8 cellular contexts compared by ENCODE assay signal in the genomic region with DNA sequence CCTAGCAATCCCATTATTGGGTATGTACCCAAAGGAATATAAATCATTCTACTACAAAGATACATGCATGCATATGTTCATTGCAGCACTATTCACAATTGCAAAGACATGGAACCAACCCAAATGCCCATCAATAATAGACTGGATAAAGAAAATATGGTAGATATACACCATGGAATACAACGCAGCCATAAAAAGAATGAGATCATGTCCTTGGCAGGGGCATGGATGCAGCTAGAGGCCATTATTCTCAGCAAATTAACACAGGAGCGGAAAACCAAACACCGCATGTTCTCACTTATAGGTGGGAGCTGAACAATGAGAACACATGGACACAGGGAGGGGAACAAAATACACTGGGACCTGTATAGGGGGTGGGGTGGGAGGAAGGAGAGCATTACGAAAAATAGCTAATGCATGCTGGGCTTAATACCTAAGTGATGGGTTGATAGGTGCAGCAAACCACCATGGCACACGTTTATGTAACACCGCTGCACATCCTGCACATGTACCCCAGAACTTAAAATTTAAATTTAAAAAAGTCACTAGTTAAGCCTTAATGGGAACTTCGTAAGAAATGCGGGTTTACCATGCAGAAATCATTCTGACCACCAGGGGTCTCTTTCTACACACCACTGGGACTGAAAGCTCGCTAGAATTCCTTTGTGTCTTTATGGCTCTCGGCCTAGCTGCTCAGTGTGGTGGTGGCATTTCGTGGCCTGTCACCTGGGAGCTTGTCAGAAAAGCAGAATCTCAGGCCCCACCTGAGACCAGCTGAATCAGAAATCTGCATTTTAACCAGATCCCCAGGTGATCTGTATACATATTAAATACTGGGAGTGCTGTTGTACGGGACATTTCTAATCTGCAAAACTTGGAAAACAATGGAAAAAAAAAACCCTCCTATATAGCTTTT. TPM values are rescaled to one million over a fixed set of nuclear protein-coding genes. Genes with fewer than 3 reads are reported as not detected.
DNase-seq lines count a peak whose midpoint lies in the region; ATAC-seq and TF ChIP-seq lines count a peak whose summit lies in the region.
"Not testable (repeated sequence)": the region's sequence is repeated elsewhere in the genome, so short reads cannot be mapped to it uniquely, and the experiment has no call there.

No MANE protein-coding gene starts in this region.

- peak; percentile 81 for ATAC-seq in GM18502 (IDR thresholded peaks at IDR 0.05; ENCODE audit: poor library complexity, unreplicated experiment)
- peak; percentile 82 for ATAC-seq in HG02943 (IDR thresholded peaks at IDR 0.05; ENCODE audit: low read depth, unreplicated experiment)
- peak; percentile 66 to 79 (median 70) for ATAC-seq in T-cell (replicated peaks in 1 of 4)
- ATAC-seq in activated naive CD8-positive, alpha-beta T cell treated with anti-CD3 and anti-CD28 coated beads, Interleukin-2, amount 50 U/mL, for 24 hours, result peak; percentile 81
- ATAC-seq in Right ventricle myocardium superior (ENCODE audit: poor library complexity), result peak; percentile 78

- H3K36me3 ChIP-seq in prostate gland, result not testable (repeated sequence)

- not testable (repeated sequence) for TF ChIP-seq POLR2A in prostate gland (IDR thresholded peaks at IDR 0.05)

- TF ChIP-seq CTCF in 22Rv1 (IDR thresholded peaks at IDR 0.05) (peak; percentile 87), prostate gland (IDR thresholded peaks at IDR 0.05) (peak; percentile 67 to 94 (median 86))

- intact Hi-C loops in Right ventricle myocardium superior (cut with DNase I) (loop anchor here (5.0 kb wide), 1 partner anchor 341 kb away; no protein-coding TSS in a partner anchor), prostate gland (cut with DNase I) (loop anchor here (2.0 to 10.0 kb wide), 2 partner anchors 253 to 341 kb away; no protein-coding TSS in a partner anchor)

- POLR2A ChIA-PET in T-cell (lab: Charles Lee), result interaction anchor here in 1 of 2 donors (0.8 kb wide), 1 partner anchor 340 kb away, joined by 3 read pairs; no protein-coding TSS in a partner anchor

- not testable (repeated sequence) for H3K27me3 Mint-ChIP-seq in T-cell; activated naive CD8-positive, alpha-beta T cell treated with anti-CD3 and anti-CD28 coated beads, Interleukin-2, amount 50 U/mL, for 24 hours

- H3K9me3 Mint-ChIP-seq in T-cell; activated naive CD8-positive, alpha-beta T cell treated with anti-CD3 and anti-CD28 coated beads, Interleukin-2, amount 50 U/mL, for 24 hours: not testable (repeated sequence)

- WGBS in prostate gland, result 29% methylated on average over 12 of the region's 12 CpGs

- not testable (repeated sequence) for H3K27me3 ChIP-seq in prostate gland (replicated peaks; ENCODE audit: insufficient read depth)

- H3K4me3 Mint-ChIP-seq in T-cell; activated naive CD8-positive, alpha-beta T cell treated with anti-CD3 and anti-CD28 coated beads, Interleukin-2, amount 50 U/mL, for 24 hours: not testable (repeated sequence)

- not testable (repeated sequence) for H3K9me3 ChIP-seq in prostate gland

- not testable (repeated sequence) for H3K4me1 ChIP-seq in prostate gland (replicated peaks)

- H3K27ac ChIP-seq in 22Rv1 (peak overlapping the region; percentile 48), prostate gland (peak overlapping the region in 1 of 2 donors; percentile 52)

- not testable (repeated sequence) for H3K4me3 ChIP-seq in prostate gland

- CTCF ChIA-PET in T-cell (lab: Charles Lee), result interaction anchor here (0.6 to 3.6 kb wide), 20 partner anchors 8 to 724 kb away, joined by 3 to 50 read pairs (median 4); a partner anchor contains a TSS

- H3K27ac Mint-ChIP-seq in T-cell; activated naive CD8-positive, alpha-beta T cell treated with anti-CD3 and anti-CD28 coated beads, Interleukin-2, amount 50 U/mL, for 24 hours: not testable (repeated sequence)

- DNase-seq in NCI-H1694 treated with DMSO at 0.1 percent for 48 hours (lab: John Stamatoyannopoulos, UW), result peak; percentile 59
- DNase-seq in T-cell, result peak in 32 of 34 experiments; percentile 0 to 58 (median 26)
- peak; percentile 45 for DNase-seq in activated naive CD8-positive, alpha-beta T cell treated with anti-CD3 and anti-CD28 coated beads, Interleukin-2, amount 50 U/mL, for 24 hours
- peak; percentile 55 for DNase-seq in Right ventricle myocardium superior
- peak; percentile 74 for DNase-seq in prostate gland (ENCODE audit: low spot score)

- not testable (repeated sequence) for H3K4me1 Mint-ChIP-seq in T-cell; activated naive CD8-positive, alpha-beta T cell treated with anti-CD3 and anti-CD28 coated beads, Interleukin-2, amount 50 U/mL, for 24 hours

- peaks cover 14% of the 10 kb centered on the region for H3K36me3 Mint-ChIP-seq in T-cell
- peaks cover 10% of the 10 kb centered on the region for H3K36me3 Mint-ChIP-seq in activated naive CD8-positive, alpha-beta T cell treated with anti-CD3 and anti-CD28 coated beads, Interleukin-2, amount 50 U/mL, for 24 hours (ENCODE audit: low read depth)

RNA-seq across cellular contexts. Expression of a gene that starts 9.5 kb away (rescaled TPM):
- not detected for total RNA-seq in T-cell
- 1,733 TPM for total RNA-seq in Right ventricle myocardium superior
- total RNA-seq in prostate gland, result 10 to 100 TPM in 1 of 2 donors, not detected in 1; 20.0 TPM

RNA-seq across cellular contexts. Expression of a gene that starts 39.6 kb away (rescaled TPM):
- total RNA-seq in T-cell (10 to 100 TPM; 24.8 to 33.7 (median 26.9) TPM), Right ventricle myocardium superior (27.4 TPM), prostate gland (10 to 100 TPM; 37.1 to 43.6 TPM)

RNA-seq across cellular contexts. Expression of a gene that starts 53.6 kb away (rescaled TPM):
- total RNA-seq in T-cell (under 1 TPM in 1 of 5 donors, not detected in 4; 0.07 TPM), Right ventricle myocardium superior (0.16 TPM), prostate gland (1 to 10 TPM in 1 of 2 donors, under 1 TPM in 1; 0.77 to 3.5 TPM)

Comparison
In these comparisons a context has a peak if more than half of its experiments do, and no peak if none do; other contexts are left out.
1. RNA of a gene that starts 9.5 kb away (total RNA-seq): 1,733 TPM in Right ventricle myocardium superior (single experiment); 20.0 TPM in prostate gland and not detected in T-cell; every median in the first group is over 10 times any median in the second.
2. Peak in every context shown above with its lines, with median percentiles within 50 percentile points of each other: ATAC-seq and DNase-seq.